16 cellular contexts compared by ENCODE assay signal in genomic region chr4:37902738-37903693, GRCh38. TPM values are rescaled to one million over a fixed set of nuclear protein-coding genes. Genes with fewer than 3 reads are reported as not detected.
DNase-seq lines count a peak whose midpoint lies in the region; ATAC-seq, FAIRE-seq and TF ChIP-seq lines count a peak whose summit lies in the region.
"Had no signal": no experiment of that assay in that cellular context is flagged by ENCODE, and none has a peak within 500 bp of the region (broad histone marks: within the 10 kb centered on the region; RNA-seq: fewer than 3 reads in every experiment).

No MANE protein-coding gene starts in this region.

- no peak for TF ChIP-seq CTCF in H1 (IDR thresholded peaks at IDR 0.05; ENCODE audit: control extremely low read depth in 1 of 3, insufficient read depth in 1 of 3, low read depth in 1 of 3, low read length in 3 of 3)
- no peak for TF ChIP-seq CTCF in gastrocnemius medialis (IDR thresholded peaks at IDR 0.05 in 4 of 5, conservative IDR thresholded peaks at IDR 0.05 in 1 of 5)

- H3K4ac ChIP-seq in H1 (replicated peaks; ENCODE audit: insufficient read length, low read depth, low read length): no peak overlapping the region

- H3K9me3 ChIP-seq in H1 (ENCODE audit: insufficient read depth in 2 of 2, low read depth in 1 of 2, low read length in 1 of 2): no peaks in the 10 kb centered on the region
- no peaks in the 10 kb centered on the region for H3K9me3 ChIP-seq in gastrocnemius medialis
- H3K9me3 ChIP-seq: Caco-2 had no signal

- WGBS in H1 (ENCODE audit: extremely low coverage in 1 of 2, insufficient coverage in 1 of 2, insufficient read length in 1 of 2, insufficient replicate concordance in 2 of 2, low coverage in 1 of 2, low lambda C conversion rate in 2 of 2, missing lambda C conversion rate in 1 of 2), 2 experiments: 89% methylated on average over 9 of the region's 9 CpGs; no CpG with 5 or more reads in 1 of the 2 experiments

- H3K14ac ChIP-seq in H1 (ENCODE audit: insufficient read length): no peak overlapping the region

- no peaks in the 10 kb centered on the region for H3K9me3 Mint-ChIP-seq in activated naive CD8-positive, alpha-beta T cell (ENCODE audit: low read depth)
- no peaks in the 10 kb centered on the region for H3K9me3 Mint-ChIP-seq in activated naive CD8-positive, alpha-beta T cell treated with anti-CD3 and anti-CD28 coated beads, Interleukin-2, amount 50 U/mL, for 24 hours
- peaks cover 2% of the 10 kb centered on the region for H3K9me3 Mint-ChIP-seq in memory B cell
- H3K9me3 Mint-ChIP-seq: CD8-positive, alpha-beta memory T cell had no signal

- no peak overlapping the region for H4K8ac ChIP-seq in H1 (ENCODE audit: extremely low read depth, insufficient read depth, low read length)

- H3K27me3 Mint-ChIP-seq in activated naive CD8-positive, alpha-beta T cell: no peaks in the 10 kb centered on the region
- H3K27me3 Mint-ChIP-seq in activated naive CD8-positive, alpha-beta T cell treated with anti-CD3 and anti-CD28 coated beads, Interleukin-2, amount 50 U/mL, for 24 hours: no peaks in the 10 kb centered on the region
- H3K27me3 Mint-ChIP-seq in memory B cell: no peaks in the 10 kb centered on the region
- H3K27me3 Mint-ChIP-seq: CD8-positive, alpha-beta memory T cell had no signal

- H3K79me2 ChIP-seq in H1 (ENCODE audit: control insufficient read depth in 1 of 2, insufficient read depth in 2 of 2, low read length in 2 of 2): no peaks in the 10 kb centered on the region

- H3K18ac ChIP-seq in H1 (ENCODE audit: extremely low read depth, low read length): no peak overlapping the region

- H2AK5ac ChIP-seq in H1 (ENCODE audit: low read depth, low read length): no peak overlapping the region

- H3K36me3 Mint-ChIP-seq in activated naive CD8-positive, alpha-beta T cell: peaks cover 32% of the 10 kb centered on the region
- H3K36me3 Mint-ChIP-seq in activated naive CD8-positive, alpha-beta T cell treated with anti-CD3 and anti-CD28 coated beads, Interleukin-2, amount 50 U/mL, for 24 hours (ENCODE audit: low read depth): peaks cover 22% of the 10 kb centered on the region
- H3K36me3 Mint-ChIP-seq in memory B cell: peaks cover 37% of the 10 kb centered on the region

- no peak for FAIRE-seq in H1 (lab: Jason Lieb, UNC)

- H3K79me1 ChIP-seq in H1 (ENCODE audit: low read depth, low read length): no peaks in the 10 kb centered on the region

- no peak overlapping the region for H4K5ac ChIP-seq in H1 (ENCODE audit: insufficient read length, low read depth, low read length)

- H3K4me3 ChIP-seq in H1 (ENCODE audit: extremely low read depth in 1 of 4, insufficient read depth in 2 of 4, low read depth in 3 of 4, low read length in 4 of 4): no peak overlapping the region
- no peak overlapping the region for H3K4me3 ChIP-seq in gastrocnemius medialis
- H3K4me3 ChIP-seq: BLaER1 had no signal

- in situ Hi-C loops in gastrocnemius medialis (cut with MboI; ENCODE audit: low sequenced_read_pairs in 4 of 4): no loop called here

- H2BK5ac ChIP-seq in H1 (ENCODE audit: low read depth, low read length): no peak overlapping the region

- no peaks in the 10 kb centered on the region for H3K23me2 ChIP-seq in H1 (ENCODE audit: low read depth, low read length)

- no peaks in the 10 kb centered on the region for H3K36me3 ChIP-seq in H1 (ENCODE audit: control insufficient read depth in 2 of 4, insufficient read depth in 4 of 4, low read length in 3 of 4)
- no peaks in the 10 kb centered on the region for H3K36me3 ChIP-seq in gastrocnemius medialis

- peaks cover 72% of the 10 kb centered on the region for H3K4me1 Mint-ChIP-seq in activated naive CD8-positive, alpha-beta T cell (ENCODE audit: low read depth)
- H3K4me1 Mint-ChIP-seq in activated naive CD8-positive, alpha-beta T cell treated with anti-CD3 and anti-CD28 coated beads, Interleukin-2, amount 50 U/mL, for 24 hours: peaks cover 36% of the 10 kb centered on the region
- peaks cover 29% of the 10 kb centered on the region for H3K4me1 Mint-ChIP-seq in memory B cell

- no peak overlapping the region; a peak in 1 of 7 replicates for H3K9ac ChIP-seq in H1 (replicated peaks in 1 of 4; ENCODE audit: extremely low read depth in 1 of 4, low read depth in 3 of 4, low read length in 3 of 4)
- H3K9ac ChIP-seq: BLaER1 had no signal

- no peak overlapping the region for H2BK120ac ChIP-seq in H1 (replicated peaks; ENCODE audit: low read depth, low read length)

- no peak overlapping the region for H4K91ac ChIP-seq in H1 (replicated peaks; ENCODE audit: insufficient read length, low read length)

- H2BK20ac ChIP-seq in H1 (ENCODE audit: low read length): no peak overlapping the region

- H3K4me3 Mint-ChIP-seq in activated naive CD8-positive, alpha-beta T cell: peak overlapping the region; percentile 46
- H3K4me3 Mint-ChIP-seq in activated naive CD8-positive, alpha-beta T cell treated with anti-CD3 and anti-CD28 coated beads, Interleukin-2, amount 50 U/mL, for 24 hours: no peak overlapping the region
- no peak overlapping the region for H3K4me3 Mint-ChIP-seq in memory B cell

- no peak overlapping the region for H2BK12ac ChIP-seq in H1 (ENCODE audit: low read depth, low read length)

- no peak overlapping the region for H2AFZ ChIP-seq in H1 (ENCODE audit: low read length)

- no peak for TF ChIP-seq EP300 in H1 (IDR thresholded peaks at IDR 0.05; ENCODE audit: borderline replicate concordance in 1 of 2, low read depth in 2 of 2, low read length in 2 of 2)

- TF ChIP-seq RAD21 in H1 (IDR thresholded peaks at IDR 0.05 in 1 of 2, conservative IDR thresholded peaks at IDR 0.05 in 1 of 2; ENCODE audit: low read depth in 2 of 2, low read length in 2 of 2): no peak

- no peak overlapping the region for H2BK15ac ChIP-seq in H1 (ENCODE audit: low read length)

- POLR2A ChIA-PET in H1 (lab: Charles Lee; ENCODE audit: partially characterized antibody): interaction anchor here (1.1 to 1.3 kb wide), 3 partner anchors 13 to 77 kb away, joined by 3 to 6 read pairs (median 4); partner anchors contain the start of genes PGM2 and TBC1D1

- intact Hi-C loops in gastrocnemius medialis (cut with DNase I; ENCODE audit: low total_unique reads): no loop called here

- H3K27me3 ChIP-seq in H1 (replicated peaks in 1 of 4; ENCODE audit: control insufficient read depth in 3 of 4, extremely low read depth in 1 of 4, insufficient read depth in 3 of 4, low read length in 3 of 4): no peaks in the 10 kb centered on the region
- H3K27me3 ChIP-seq in gastrocnemius medialis: no peaks in the 10 kb centered on the region
- H3K27me3 ChIP-seq: BLaER1 had no signal

- no peak overlapping the region for H3K4me2 ChIP-seq in H1 (ENCODE audit: insufficient read depth in 1 of 2, low read depth in 2 of 2, low read length in 2 of 2)

- H3K4me1 ChIP-seq in H1 (replicated peaks in 1 of 4; ENCODE audit: control insufficient read depth in 3 of 4, insufficient read depth in 4 of 4, low read length in 3 of 4) (peaks cover 0 to 7% (median 1%) of the 10 kb centered on the region in 4 experiments; a peak in 4 of 7 replicates), gastrocnemius medialis (peaks cover 23 to 25% of the 10 kb centered on the region in 2 donors)
- H3K4me1 ChIP-seq: Caco-2 had no signal

- CTCF ChIA-PET in H1 (lab: Charles Lee; ENCODE audit: partially characterized antibody): interaction anchor here (0.9 to 1.1 kb wide), 2 partner anchors 13 to 14 kb away, joined by 3 read pairs; no protein-coding TSS in a partner anchor

- no peak overlapping the region for H3K23ac ChIP-seq in H1 (ENCODE audit: insufficient read length)

- TF ChIP-seq POLR2A in H1 (IDR thresholded peaks at IDR 0.05; ENCODE audit: control extremely low read depth in 1 of 2, low read depth in 2 of 2, low read length in 2 of 2) (no peak), gastrocnemius medialis (IDR thresholded peaks at IDR 0.05) (no peak)

- no peak for DNase-seq in activated naive CD8-positive, alpha-beta T cell treated with anti-CD3 and anti-CD28 coated beads, Interleukin-2, amount 50 U/mL, for 24 hours
- DNase-seq in H1 (ENCODE audit: low read depth in 1 of 2, low spot score in 2 of 2): no peak
- DNase-seq in memory B cell (ENCODE audit: low spot score in 2 of 2): no peak
- DNase-seq in gastrocnemius medialis: peak in 1 of 2 donors; percentile 43
- DNase-seq in caudate nucleus (lab: John Stamatoyannopoulos, UW): no peak
- DNase-seq in NCI-H2171 (lab: John Stamatoyannopoulos, UW): no peak
- DNase-seq in NCI-H524 (lab: John Stamatoyannopoulos, UW): no peak
- DNase-seq: AML-193; Caco-2; CD8-positive, alpha-beta memory T cell; GF-D8 had no signal

- no peaks in the 10 kb centered on the region for H4K20me1 ChIP-seq in H1 (replicated peaks in 1 of 2; ENCODE audit: control insufficient read depth in 1 of 2, insufficient read depth in 2 of 2, low read length in 2 of 2)

- no peak overlapping the region for H3K56ac ChIP-seq in H1 (replicated peaks; ENCODE audit: insufficient read length, low read depth, low read length)

- H3K27ac ChIP-seq in H1 (ENCODE audit: low read depth, low read length) (no peak overlapping the region), gastrocnemius medialis (peak overlapping the region in 3 of 4 donors; percentile 5 to 54 (median 41)), caudate nucleus (ENCODE audit: low read depth, low read length) (no peak overlapping the region)
- H3K27ac ChIP-seq: 22Rv1, BLaER1 had no signal

- H3K27ac Mint-ChIP-seq in activated naive CD8-positive, alpha-beta T cell: no peak overlapping the region
- H3K27ac Mint-ChIP-seq in activated naive CD8-positive, alpha-beta T cell treated with anti-CD3 and anti-CD28 coated beads, Interleukin-2, amount 50 U/mL, for 24 hours: no peak overlapping the region
- peak overlapping the region; percentile 48 for H3K27ac Mint-ChIP-seq in memory B cell

- no peak for ATAC-seq in activated naive CD8-positive, alpha-beta T cell treated with anti-CD3 and anti-CD28 coated beads, Interleukin-2, amount 50 U/mL, for 24 hours
- ATAC-seq in memory B cell (ENCODE audit: low read depth) (no peak), gastrocnemius medialis (peak; percentile 76 to 81)
- ATAC-seq: HCT116 had no signal

RNA-seq across cellular contexts. Expression of gene TBC1D1, which starts 12.1 kb away (rescaled TPM):
- 147 and 162 TPM in 2 replicates for total RNA-seq in H1 (2021; fragmentation: NEBNext Ultra II Directional; extraction: Animal tissue kit (Norgen Biotek cat#: 25700))
- polyA plus RNA-seq in H1 (2011; rRNA removed): 96.9 and 101 TPM in 2 replicates
- 89.9 TPM for polyA plus RNA-seq in H1 (2011; cell fraction: cytosol; rRNA removed)
- polyA plus RNA-seq in H1 (2011; cell fraction: nucleus; rRNA removed): 105 TPM
- polyA plus RNA-seq in H1 (2012, experiment 1 of 2): 111 to 141 TPM (median 124 TPM) in 4 replicates
- polyA plus RNA-seq in H1 (2012, experiment 2 of 2): 33.4 TPM
- polyA plus RNA-seq in H1 (2013, experiment 1 of 2): 90.6 TPM
- 93.6 TPM for polyA plus RNA-seq in H1 (2013, experiment 2 of 2)
- 98.3 and 102 TPM in 2 replicates for polyA minus RNA-seq in H1 (2011; rRNA and poly(A)+ RNA removed)
- 73.0 TPM for polyA minus RNA-seq in H1 (2011; cell fraction: cytosol; rRNA and poly(A)+ RNA removed)
- 70.9 TPM for polyA minus RNA-seq in H1 (2011; cell fraction: nucleus; rRNA and poly(A)+ RNA removed)
- total RNA-seq in gastrocnemius medialis: 100 to 1,000 TPM; 111 to 176 (median 142) TPM

RNA-seq across cellular contexts. Expression of gene PTTG2, which starts 57.2 kb away (rescaled TPM):
- total RNA-seq in H1 (2021; fragmentation: NEBNext Ultra II Directional; extraction: Animal tissue kit (Norgen Biotek cat#: 25700)): not detected in 2 replicates
- polyA plus RNA-seq in H1 (2011; rRNA removed): not detected in 2 replicates
- not detected for polyA plus RNA-seq in H1 (2011; cell fraction: cytosol; rRNA removed)
- not detected for polyA plus RNA-seq in H1 (2011; cell fraction: nucleus; rRNA removed)
- not detected in 4 replicates for polyA plus RNA-seq in H1 (2012, experiment 1 of 2)
- not detected for polyA plus RNA-seq in H1 (2012, experiment 2 of 2)
- polyA plus RNA-seq in H1 (2013, experiment 1 of 2): not detected
- 0.07 TPM for polyA plus RNA-seq in H1 (2013, experiment 2 of 2)
- 0.85 TPM in 1 of 2 replicates, not detected in the other for polyA minus RNA-seq in H1 (2011; rRNA and poly(A)+ RNA removed)
- polyA minus RNA-seq in H1 (2011; cell fraction: cytosol; rRNA and poly(A)+ RNA removed): not detected
- 1.4 TPM for polyA minus RNA-seq in H1 (2011; cell fraction: nucleus; rRNA and poly(A)+ RNA removed)
- 1 to 10 TPM in 1 of 4 donors, not detected in 3; 2.1 TPM for total RNA-seq in gastrocnemius medialis
- total RNA-seq: Caco-2, H4 had no signal
- polyA plus RNA-seq: CD8-positive, alpha-beta memory T cell had no signal

Comparison
In these comparisons a context has a peak if more than half of its experiments do, and no peak if none do; other contexts are left out.
1. ATAC-seq: peak in gastrocnemius medialis (2 of 2); none in activated naive CD8-positive, alpha-beta T cell treated with anti-CD3 and anti-CD28 coated beads, Interleukin-2, amount 50 U/mL, for 24 hours (single experiment) and memory B cell (single experiment).
2. H3K27ac ChIP-seq: peak in gastrocnemius medialis (3 of 4); none in H1 (single experiment) and caudate nucleus (single experiment).